ENCODE assay signal across 1 cellular context in the genomic region with DNA sequence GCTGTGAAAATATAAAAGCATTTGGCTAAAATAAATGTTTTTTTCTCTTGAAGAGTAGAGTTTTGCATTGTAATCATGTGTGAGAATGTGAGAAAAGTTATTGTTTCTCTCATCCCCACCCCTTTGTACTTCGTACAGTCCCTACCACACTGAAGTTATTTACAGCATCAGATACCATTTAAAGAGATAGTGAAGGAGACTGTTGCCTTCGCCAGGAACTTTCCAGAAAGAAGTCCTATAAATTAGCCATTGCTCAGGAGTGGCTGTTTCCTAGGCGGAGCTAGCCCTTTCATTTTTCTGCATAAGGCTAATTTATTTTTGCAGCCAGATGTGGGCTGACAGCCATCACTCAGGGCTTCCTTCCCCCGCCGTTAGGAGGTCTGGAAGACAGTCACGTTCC.
TF ChIP-seq lines count a peak whose summit lies in the region.

No MANE protein-coding gene starts in this region.

TF ChIP-seq in IMR-90, 13 proteins besides CTCF, POLR2A, EP300 and RAD21:
- TF ChIP-seq FOS (IDR thresholded peaks at IDR 0.05; ENCODE audit: low read depth, low read length) (no peak), CEBPB (IDR thresholded peaks at IDR 0.05; ENCODE audit: low read depth, low read length) (no peak), BHLHE40 (IDR thresholded peaks at IDR 0.05; ENCODE audit: low read depth, low read length) (no peak), NFE2L2 (IDR thresholded peaks at IDR 0.05; ENCODE audit: low read depth, low read length) (no peak), MAZ (IDR thresholded peaks at IDR 0.05; ENCODE audit: borderline replicate concordance, low read depth, low read length) (no peak), CHD1 (IDR thresholded peaks at IDR 0.05; ENCODE audit: low read depth, low read length) (no peak), RCOR1 (IDR thresholded peaks at IDR 0.05; ENCODE audit: insufficient replicate concordance, low read length) (no peak)
TF ChIP-seq in IMR-90: peak in this region for 0.
